Comparison of ENCODE assay signal across 9 cellular contexts in genomic region chr4:67699603-67700002, GRCh38. TPM values are rescaled to one million over a fixed set of nuclear protein-coding genes. Genes with fewer than 3 reads are reported as not detected.
A peak's percentile ranks its signal among the peaks of the same experiment; 100 is the strongest.
DNase-seq lines count a peak whose midpoint lies in the region; ATAC-seq and TF ChIP-seq lines count a peak whose summit lies in the region.
"Had no signal": no experiment of that assay in that cellular context is flagged by ENCODE, and none has a peak within 500 bp of the region (broad histone marks: within the 10 kb centered on the region; RNA-seq: fewer than 3 reads in every experiment).

No MANE protein-coding gene starts in this region.

- peaks cover 15% of the 10 kb centered on the region for H4K20me1 ChIP-seq in smooth muscle cell (ENCODE audit: low read depth)

- peak overlapping the region; percentile 99 for H3K27ac Mint-ChIP-seq in T-helper 2 cell treated with Interferon-gamma antibody and Interleukin-4, amounts not matched to agents 5 μg/mL and 100 μg/mL, for 36 hours

- no peak for ATAC-seq in HG03139 (IDR thresholded peaks at IDR 0.05; ENCODE audit: unreplicated experiment)
- ATAC-seq in HG03280 (IDR thresholded peaks at IDR 0.05; ENCODE audit: unreplicated experiment): no peak
- no peak for ATAC-seq in HG03442 (IDR thresholded peaks at IDR 0.05; ENCODE audit: unreplicated experiment)

- no peaks in the 10 kb centered on the region for H3F3A ChIP-seq in smooth muscle cell (ENCODE audit: low read depth)

- 86% methylated on average over 18 of the region's 18 CpGs for WGBS in smooth muscle cell (ENCODE audit: low lambda C conversion rate)

- H3K4me2 ChIP-seq in smooth muscle cell: peak overlapping the region; percentile 84

- peak overlapping the region; percentile 95 for H3K4me3 ChIP-seq in SK-N-MC
- H3K4me3 ChIP-seq in fibroblast of pulmonary artery (replicated peaks; ENCODE audit: low read depth, low read length): peak overlapping the region; percentile 77
- H3K4me3 ChIP-seq in smooth muscle cell: peak overlapping the region; percentile 94

- peak overlapping the region; percentile 77 for H3K9ac ChIP-seq in SK-N-MC (ENCODE audit: insufficient read length)
- H3K9ac ChIP-seq in smooth muscle cell (ENCODE audit: low read depth): no peak overlapping the region

- H3K79me2 ChIP-seq in smooth muscle cell (ENCODE audit: low read depth): peaks cover 60% of the 10 kb centered on the region

- H3K4me1 ChIP-seq in smooth muscle cell (ENCODE audit: low read depth): peaks cover 25% of the 10 kb centered on the region

- peaks cover 7% of the 10 kb centered on the region for H3K9me3 Mint-ChIP-seq in T-helper 2 cell treated with Interferon-gamma antibody and Interleukin-4, amounts not matched to agents 5 μg/mL and 100 μg/mL, for 36 hours

- no peaks in the 10 kb centered on the region for H3K27me3 ChIP-seq in smooth muscle cell (ENCODE audit: low read depth)

- TF ChIP-seq CTCF in fibroblast of pulmonary artery (IDR thresholded peaks at IDR 0.05; ENCODE audit: low read length, missing control alignments): no peak
- no peak for TF ChIP-seq CTCF in smooth muscle cell (IDR thresholded peaks at IDR 0.05; ENCODE audit: borderline replicate concordance, insufficient read depth, poor library complexity, severe bottlenecking)

- no peaks in the 10 kb centered on the region for H3K27me3 Mint-ChIP-seq in T-helper 2 cell treated with Interferon-gamma antibody and Interleukin-4, amounts not matched to agents 5 μg/mL and 100 μg/mL, for 36 hours (ENCODE audit: low read depth)

- H3K4me3 Mint-ChIP-seq in T-helper 2 cell treated with Interferon-gamma antibody and Interleukin-4, amounts not matched to agents 5 μg/mL and 100 μg/mL, for 36 hours: peak overlapping the region; percentile 99

- no peak overlapping the region for H3K27ac ChIP-seq in SK-N-MC
- H3K27ac ChIP-seq in smooth muscle cell (ENCODE audit: low read depth): peak overlapping the region; percentile 83

- H3K36me3 Mint-ChIP-seq in T-helper 2 cell treated with Interferon-gamma antibody and Interleukin-4, amounts not matched to agents 5 μg/mL and 100 μg/mL, for 36 hours (ENCODE audit: low read depth): peaks cover 46% of the 10 kb centered on the region

- DNase-seq in T-helper 2 cell treated with Interferon-gamma antibody and Interleukin-4, amounts not matched to agents 5 μg/mL and 100 μg/mL, for 36 hours (ENCODE audit: low spot score): no peak
- DNase-seq in T-helper 2 cell (no peak), SK-N-MC (ENCODE audit: low read depth, low spot score) (no peak), fibroblast of pulmonary artery (ENCODE audit: low read depth) (no peak), smooth muscle cell (lab: John Stamatoyannopoulos, UW; ENCODE audit: unreplicated experiment) (no peak)

- H3K36me3 ChIP-seq in SK-N-MC (ENCODE audit: insufficient read depth, low read length) (peaks cover 14% of the 10 kb centered on the region), smooth muscle cell (ENCODE audit: low read depth) (no peaks in the 10 kb centered on the region)

- H2AFZ ChIP-seq in smooth muscle cell (ENCODE audit: low read depth): no peak overlapping the region

- peaks cover 42% of the 10 kb centered on the region for H3K4me1 Mint-ChIP-seq in T-helper 2 cell treated with Interferon-gamma antibody and Interleukin-4, amounts not matched to agents 5 μg/mL and 100 μg/mL, for 36 hours (ENCODE audit: low read depth)

- no peaks in the 10 kb centered on the region for H3K9me3 ChIP-seq in SK-N-MC (ENCODE audit: low read depth, low read length)
- H3K9me3 ChIP-seq in smooth muscle cell (replicated peaks; ENCODE audit: low read depth): no peaks in the 10 kb centered on the region

RNA-seq across cellular contexts. Expression of gene UBA6, which starts 1.4 kb away (rescaled TPM):
- total RNA-seq in smooth muscle cell: 252 and 271 TPM in 2 replicates
- polyA plus RNA-seq in smooth muscle cell: 15.7 and 17.0 TPM in 2 replicates

RNA-seq across cellular contexts. Expression of gene GNRHR, which starts 54.6 kb away (rescaled TPM):
- 0.22 and 0.27 TPM in 2 replicates for total RNA-seq in smooth muscle cell
- not detected in 2 replicates for polyA plus RNA-seq in smooth muscle cell
- total RNA-seq: left colon had no signal
